ENCODE assay signal across 29 cellular contexts in genomic region chr1:243884603-243885002, GRCh38.
"Had no signal": no experiment of that assay in that cellular context is flagged by ENCODE, and none has a peak within 500 bp of the region (broad histone marks: within the 10 kb centered on the region; RNA-seq: fewer than 3 reads in every experiment).

No MANE protein-coding gene starts in this region.

- H3K9me3 ChIP-seq: adrenal gland, ascending aorta, body of pancreas, breast epithelium had no signal

- H3K27ac ChIP-seq: adrenal gland, ascending aorta, body of pancreas, brain microvascular endothelial cell, breast epithelium, cardiac muscle cell had no signal

- H3K36me3 ChIP-seq: adrenal gland, ascending aorta, brain microvascular endothelial cell, breast epithelium, cardiac muscle cell had no signal

- DNase-seq: activated effector memory CD4-positive, alpha-beta T cell treated with anti-CD3 and anti-CD28 coated beads, Interleukin-2, amount 50 U/mL, for 16 hours; activated effector memory CD4-positive, alpha-beta T cell treated with Interleukin-2 at 50 U/mL for 16 hours; activated gamma-delta T cell; activated gamma-delta T cell treated with Interleukin-2 at 50 U/mL for 16 hours; activated naive CD4-positive, alpha-beta T cell; activated naive CD4-positive, alpha-beta T cell treated with anti-CD3 and anti-CD28 coated beads for 36 hours; activated naive CD4-positive, alpha-beta T cell treated with anti-CD3 and anti-CD28 coated beads, Interleukin-2, amount 10 ng/mL, durations not matched to agents 7 days and 5 days; activated naive CD4-positive, alpha-beta T cell treated with anti-CD3 and anti-CD28 coated beads, Interleukin-2, amount 50 U/mL, for 16 hours; activated naive CD4-positive, alpha-beta T cell treated with Interleukin-2 at 50 U/mL for 16 hours; activated naive CD8-positive, alpha-beta T cell treated with anti-CD3 and anti-CD28 coated beads for 36 hours; activated naive CD8-positive, alpha-beta T cell treated with anti-CD3 and anti-CD28 coated beads, Interleukin-2, amount 10 ng/mL, durations not matched to agents 7 days and 5 days; activated naive CD8-positive, alpha-beta T cell treated with anti-CD3 and anti-CD28 coated beads, Interleukin-2, amount 50 U/mL, for 24 hours; activated T-cell treated with anti-CD3 and anti-CD28 coated beads, Interleukin-2, amount 50 U/mL, for 24 hours; activated T-cell treated with anti-CD3 and anti-CD28 coated beads, Interleukin-2, amount 50 U/mL, for 4 hours; activated T-cell treated with anti-CD3 and anti-CD28 coated beads, Interleukin-2, amount 50 U/mL, for 48 hours; activated T-cell treated with anti-CD3 and anti-CD28 coated beads, Interleukin-2, amount 50 U/mL, for 72 hours; adrenal gland; amniotic stem cell; anterior cingulate cortex; aorta; body of pancreas; brain microvascular endothelial cell; central memory CD4-positive, alpha-beta T cell; cerebellar nuclear complex had no signal

- H3K4me1 ChIP-seq: adrenal gland, ascending aorta, body of pancreas, breast epithelium had no signal

- H3K4me3 ChIP-seq: adrenal gland, ascending aorta, body of pancreas, breast epithelium, cardiac muscle cell had no signal

- ATAC-seq: activated naive CD4-positive, alpha-beta T cell treated with anti-CD3 and anti-CD28 coated beads, Interleukin-2, amount 50 U/mL, for 72 hours; activated naive CD8-positive, alpha-beta T cell treated with anti-CD3 and anti-CD28 coated beads, Interleukin-2, amount 50 U/mL, for 24 hours; activated T-cell treated with anti-CD3 and anti-CD28 coated beads, Interleukin-2, amount 50 U/mL, for 4 hours; activated T-cell treated with anti-CD3 and anti-CD28 coated beads, Interleukin-2, amount 50 U/mL, for 72 hours; activated T-helper 17 cell treated with anti-CD3 and anti-CD28 coated beads, Interleukin-2, amount 50 U/mL, for 72 hours; body of pancreas had no signal
